1 cellular context compared by ENCODE assay signal in the genomic region with DNA sequence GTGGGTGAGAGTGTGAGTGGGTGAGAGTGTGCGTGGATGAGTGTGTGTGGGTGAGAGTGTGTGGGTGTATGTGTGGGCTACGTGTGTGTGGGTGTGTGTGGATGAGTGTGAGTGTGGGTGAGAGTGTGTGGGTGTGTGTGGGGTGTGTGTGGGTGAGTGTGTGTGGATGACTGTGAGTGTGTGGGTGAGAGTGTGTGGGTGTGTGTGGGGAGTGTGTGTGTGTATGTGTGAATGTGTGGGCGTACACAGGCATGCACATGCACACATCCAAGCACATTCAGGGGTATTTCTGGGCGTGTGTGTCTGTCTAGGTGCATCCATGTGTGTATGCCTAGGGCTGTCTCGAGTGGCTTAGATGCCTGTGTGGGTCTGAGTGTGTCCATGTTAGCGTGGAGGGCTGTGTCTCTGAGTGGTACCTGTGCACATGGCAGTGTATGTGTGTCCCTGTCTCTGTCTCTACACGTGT.
TF ChIP-seq lines count a peak whose summit lies in the region.

No MANE protein-coding gene starts in this region.

TF ChIP-seq in H1, 55 proteins besides CTCF, POLR2A, EP300 and RAD21:
- TF ChIP-seq HDAC2 (IDR thresholded peaks at IDR 0.05; ENCODE audit: borderline replicate concordance in 1 of 2, low read depth in 2 of 2, low read length in 2 of 2), result no peak
- no peak for TF ChIP-seq E2F6 (IDR thresholded peaks at IDR 0.05)
- TF ChIP-seq SAP30 (IDR thresholded peaks at IDR 0.05; ENCODE audit: insufficient read depth, insufficient replicate concordance, low read length), result no peak
- no peak for TF ChIP-seq PHF8 (conservative IDR thresholded peaks at IDR 0.05; ENCODE audit: low read depth, low read length)
- TF ChIP-seq TAF1 (IDR thresholded peaks at IDR 0.05; ENCODE audit: low read depth, low read length), result no peak
- no peak for TF ChIP-seq POLR2AphosphoS5 (IDR thresholded peaks at IDR 0.05; ENCODE audit: low read depth, low read length)
- no peak for TF ChIP-seq ATF2 (IDR thresholded peaks at IDR 0.05; ENCODE audit: low read length)
- TF ChIP-seq SRF (IDR thresholded peaks at IDR 0.05; ENCODE audit: low read depth, low read length), result no peak
- TF ChIP-seq SIRT6 (IDR thresholded peaks at IDR 0.05; ENCODE audit: low read length), result no peak
